Comparison of ENCODE assay signal across 17 cellular contexts in the genomic region with DNA sequence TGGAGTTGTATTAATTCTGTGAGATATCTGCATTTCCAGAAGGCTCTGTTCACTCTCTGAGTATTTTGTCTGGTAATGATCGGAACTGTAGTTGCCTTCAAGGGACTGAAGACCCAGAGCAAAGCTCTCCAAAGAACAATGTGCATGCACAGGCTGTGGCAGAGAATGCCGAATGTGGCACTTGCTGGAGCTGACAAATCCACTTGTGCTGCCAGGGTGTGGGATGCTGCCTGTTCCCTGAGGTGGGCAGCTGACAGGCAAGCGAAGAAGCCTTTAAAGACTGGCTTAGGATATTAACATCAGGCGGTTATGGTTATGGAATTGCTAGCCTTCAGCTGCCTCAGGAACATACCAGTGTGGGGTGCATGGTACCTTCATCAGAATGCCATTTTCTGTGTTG.
DNase-seq lines count a peak whose midpoint lies in the region; ATAC-seq and TF ChIP-seq lines count a peak whose summit lies in the region.
"Had no signal": no experiment of that assay in that cellular context is flagged by ENCODE, and none has a peak within 500 bp of the region (broad histone marks: within the 10 kb centered on the region; RNA-seq: fewer than 3 reads in every experiment).

No MANE protein-coding gene starts in this region.

- H2AFZ ChIP-seq in mammary epithelial cell (ENCODE audit: low read depth, low read length): peak overlapping the region; percentile 72

- CTCF ChIA-PET in mammary epithelial cell (lab: Charles Lee; ENCODE audit: low non-redundant PET): no interaction called here

- in situ Hi-C loops in mammary epithelial cell (cut with MboI; ENCODE audit: low sequenced_read_pairs in 2 of 2): no loop called here

- dilution Hi-C loops in mammary epithelial cell (cut with HindIII; ENCODE audit: low sequenced_read_pairs): no loop called here

- no peaks in the 10 kb centered on the region for H3K36me3 ChIP-seq in mammary epithelial cell (ENCODE audit: insufficient read depth, low read length)
- H3K36me3 ChIP-seq in breast epithelium: no peaks in the 10 kb centered on the region
- H3K36me3 ChIP-seq: MG63, Peyer's patch had no signal

- H4K20me1 ChIP-seq in mammary epithelial cell (ENCODE audit: insufficient read depth, low read length): no peaks in the 10 kb centered on the region

- TF ChIP-seq POLR2A in breast epithelium (IDR thresholded peaks at IDR 0.05): no peak

- BruUV-seq in mammary epithelial cell (replicated peaks; lab: Mats Ljungman, UMichigan): no TSS peak

- H3K9me3 ChIP-seq in mammary epithelial cell (replicated peaks; ENCODE audit: insufficient read depth, low read length) (no peaks in the 10 kb centered on the region), breast epithelium (no peaks in the 10 kb centered on the region)
- H3K9me3 ChIP-seq: MG63, Peyer's patch had no signal

- ATAC-seq in GM18907 (IDR thresholded peaks at IDR 0.05; ENCODE audit: unreplicated experiment): no peak
- ATAC-seq: SK-N-SH treated with all-trans-retinoic acid at 6 μM for 48 hours had no signal

- H3K4me1 ChIP-seq in mammary epithelial cell (ENCODE audit: insufficient read depth, low read length) (no peaks in the 10 kb centered on the region), breast epithelium (no peaks in the 10 kb centered on the region)
- H3K4me1 ChIP-seq: Peyer's patch had no signal

- H3K27me3 ChIP-seq in mammary epithelial cell (ENCODE audit: insufficient read depth, low read length): no peaks in the 10 kb centered on the region
- H3K27me3 ChIP-seq in breast epithelium: no peaks in the 10 kb centered on the region
- H3K27me3 ChIP-seq in dorsolateral prefrontal cortex: no peaks in the 10 kb centered on the region
- H3K27me3 ChIP-seq: MG63, Peyer's patch had no signal

- H3K4me3 ChIP-seq in mammary epithelial cell (replicated peaks in 1 of 3; ENCODE audit: insufficient read depth in 1 of 3, low read depth in 2 of 3, low read length in 3 of 3) (no peak overlapping the region), breast epithelium (no peak overlapping the region), dorsolateral prefrontal cortex (no peak overlapping the region)
- H3K4me3 ChIP-seq: MG63, Peyer's patch had no signal

- TF ChIP-seq CTCF in mammary epithelial cell (conservative IDR thresholded peaks at IDR 0.05 in 1 of 2, IDR thresholded peaks at IDR 0.05 in 1 of 2; ENCODE audit: extremely low read depth in 1 of 2, insufficient read depth in 1 of 2, low read depth in 1 of 2, low read length in 2 of 2): no peak
- no peak for TF ChIP-seq CTCF in breast epithelium (IDR thresholded peaks at IDR 0.05)
- TF ChIP-seq CTCF in dorsolateral prefrontal cortex (IDR thresholded peaks at IDR 0.05 in 54 of 56, conservative IDR thresholded peaks at IDR 0.05 in 2 of 56; ENCODE audit: low read depth in 1 of 56, partially characterized antibody in 56 of 56): no peak

- no peak overlapping the region for H3K9ac ChIP-seq in mammary epithelial cell (ENCODE audit: insufficient read depth, low read length)

- H3K27ac ChIP-seq in mammary epithelial cell (ENCODE audit: insufficient read depth, low read depth, low read length) (no peak overlapping the region), breast epithelium (no peak overlapping the region), dorsolateral prefrontal cortex (peak overlapping the region in 35 of 59 donors; percentile 3 to 71 (median 34))
- H3K27ac ChIP-seq: Peyer's patch had no signal

- intact Hi-C loops in mammary epithelial cell (cut with micrococcal nuclease) (no loop called here), breast epithelium (cut with DNase I; ENCODE audit: low total_unique reads) (no loop called here), dorsolateral prefrontal cortex (cut with DNase I) (no loop called here)

- H3K4me2 ChIP-seq in mammary epithelial cell (ENCODE audit: insufficient read depth, low read depth, low read length): no peak overlapping the region

- DNase-seq in mammary epithelial cell (no peak), breast epithelium (ENCODE audit: low spot score in 2 of 2) (no peak), dorsolateral prefrontal cortex (peak in 5 of 10 donors; percentile 26 to 71 (median 61)), middle frontal gyrus (ENCODE audit: extremely low spot score, low spot score) (peak; percentile 23), RPMI8226 (no peak)
- no peak for DNase-seq in activated CD4-positive, alpha-beta T cell treated with anti-CD3 and anti-CD28 coated beads for 4 hours
- DNase-seq: ACHN; AML-193; CD4-positive, CD25-positive, alpha-beta regulatory T cell; H9; MG63; NCI-H1105; NCI-H187; Peyer's patch; Right ventricle myocardium superior had no signal

- 32% methylated on average over 4 of the region's 4 CpGs for WGBS in mammary epithelial cell (ENCODE audit: low coverage, missing lambda C conversion rate)

- no peaks in the 10 kb centered on the region for H3K79me2 ChIP-seq in mammary epithelial cell (ENCODE audit: insufficient read depth, low read length)

Comparison
In these comparisons a context has a peak if more than half of its experiments do, and no peak if none do; other contexts are left out.
1. H3K27ac ChIP-seq: peak in dorsolateral prefrontal cortex (35 of 59); none in mammary epithelial cell (single experiment) and breast epithelium (0 of 2).